Comparison of ENCODE assay signal across 8 cellular contexts in the genomic region with DNA sequence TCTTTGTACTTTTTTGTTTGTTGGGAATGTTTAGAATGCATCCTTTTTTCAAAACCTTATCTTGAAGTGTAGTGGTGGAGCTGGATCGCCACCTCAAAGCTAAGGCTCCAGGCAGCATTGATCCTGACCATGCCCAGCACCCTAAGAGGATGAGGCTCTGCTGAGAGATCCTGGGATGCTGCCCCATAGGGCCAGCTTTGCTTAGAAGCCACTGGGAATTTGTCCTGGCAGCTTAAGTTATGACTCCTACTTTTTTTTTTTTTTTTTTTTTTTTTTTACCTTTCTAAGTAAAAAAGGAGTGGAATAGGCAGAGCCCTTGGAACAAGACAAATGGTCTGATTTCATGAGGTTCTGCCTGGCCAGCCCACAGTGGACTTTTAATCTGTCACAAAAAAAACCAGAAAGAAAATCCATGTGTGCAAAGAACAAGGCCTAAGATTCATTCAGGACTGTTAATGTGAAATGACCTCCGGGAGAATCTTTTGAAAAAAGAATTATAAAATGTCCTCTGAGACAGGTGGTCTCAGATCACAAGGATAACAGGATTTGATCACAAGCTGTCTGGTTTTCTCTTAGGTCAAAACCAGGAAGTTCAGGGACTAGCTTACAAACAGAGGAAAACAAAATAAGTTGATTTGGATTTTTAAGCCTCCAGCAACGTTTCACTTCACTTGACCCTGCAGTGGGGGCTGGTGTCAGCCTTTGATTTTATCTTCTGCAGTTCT. TPM values are rescaled to one million over a fixed set of nuclear protein-coding genes. Genes with fewer than 3 reads are reported as not detected.
DNase-seq lines count a peak whose midpoint lies in the region; ATAC-seq and TF ChIP-seq lines count a peak whose summit lies in the region.

No MANE protein-coding gene starts in this region.

- intact Hi-C loops in naive thymus-derived CD4-positive, alpha-beta T cell (cut with micrococcal nuclease) = loop anchor here (1.0 to 10.0 kb wide), 4 partner anchors 8 to 719 kb away; partner anchors contain the start of gene CD53 (in 1 of the 2)

- no peaks in the 10 kb centered on the region for H4K20me1 ChIP-seq in Loucy (ENCODE audit: insufficient read depth, low read length, poor library complexity, severe bottlenecking)

- POLR2A ChIA-PET in naive thymus-derived CD4-positive, alpha-beta T cell (lab: Charles Lee) = interaction anchor here (0.5 to 4.6 kb wide), 19 partner anchors 10 to 162 kb away, joined by 3 to 49 read pairs (median 4); partner anchors contain the start of gene RAP1A

- ATAC-seq in naive thymus-derived CD4-positive, alpha-beta T cell = no peak
- no peak for ATAC-seq in HG02852 (IDR thresholded peaks at IDR 0.05; ENCODE audit: unreplicated experiment)

- H3K4me3 Mint-ChIP-seq in naive thymus-derived CD4-positive, alpha-beta T cell = peak overlapping the region; percentile 56 to 82 (median 78)

- no peaks in the 10 kb centered on the region for H3K36me3 ChIP-seq in Loucy (ENCODE audit: insufficient read depth, low read length)
- H3K36me3 ChIP-seq in naive thymus-derived CD4-positive, alpha-beta T cell (ENCODE audit: control insufficient read depth in 2 of 3, insufficient read depth in 3 of 3, low read length in 3 of 3) = no peaks in the 10 kb centered on the region

- peak overlapping the region; percentile 83 to 95 (median 91) for H3K27ac Mint-ChIP-seq in naive thymus-derived CD4-positive, alpha-beta T cell

- H3K9me2 ChIP-seq in Loucy (replicated peaks; ENCODE audit: low read depth, low read length) = no peaks in the 10 kb centered on the region

- H3K4me3 ChIP-seq in Loucy (ENCODE audit: low read length, poor library complexity, severe bottlenecking) = peak overlapping the region; percentile 67
- peak overlapping the region; percentile 29 for H3K4me3 ChIP-seq in naive thymus-derived CD4-positive, alpha-beta T cell (ENCODE audit: low read length)

- no peaks in the 10 kb centered on the region for H3F3A ChIP-seq in Loucy (ENCODE audit: low read depth)

- in situ Hi-C loops in G401 (cut with HindIII; ENCODE audit: low sequenced_read_pairs) = no loop called here

- peak overlapping the region; percentile 62 for H3K27ac ChIP-seq in naive thymus-derived CD4-positive, alpha-beta T cell (ENCODE audit: low read depth, low read length)

- H3K4me2 ChIP-seq in Loucy (ENCODE audit: low read depth, low read length, poor library complexity, severe bottlenecking) = peak overlapping the region; percentile 83

- no peaks in the 10 kb centered on the region for H3K9me3 ChIP-seq in Loucy (ENCODE audit: insufficient read depth, low read depth, low read length)
- no peaks in the 10 kb centered on the region for H3K9me3 ChIP-seq in naive thymus-derived CD4-positive, alpha-beta T cell (ENCODE audit: control insufficient read depth in 2 of 3, low read length in 3 of 3)

- H3K27me3 Mint-ChIP-seq in naive thymus-derived CD4-positive, alpha-beta T cell = peaks cover 0 to 2% (median 0%) of the 10 kb centered on the region in 5 donors

- H3K36me3 Mint-ChIP-seq in naive thymus-derived CD4-positive, alpha-beta T cell = peaks cover 0 to 2% (median 0%) of the 10 kb centered on the region in 5 donors

- no peak for TF ChIP-seq CTCF in Loucy (conservative IDR thresholded peaks at IDR 0.05; ENCODE audit: low read length)

- H2AFZ ChIP-seq in Loucy (ENCODE audit: low read length) = peak overlapping the region; percentile 75

- H3K9me3 Mint-ChIP-seq in naive thymus-derived CD4-positive, alpha-beta T cell = peaks cover 0 to 2% (median 0%) of the 10 kb centered on the region in 11 donors

- H3K4me1 ChIP-seq in Loucy (ENCODE audit: insufficient read depth, low read length, poor library complexity, severe bottlenecking) = peaks cover 41% of the 10 kb centered on the region
- H3K4me1 ChIP-seq in naive thymus-derived CD4-positive, alpha-beta T cell (ENCODE audit: control insufficient read depth in 2 of 2, insufficient read depth in 2 of 2, low read length in 2 of 2) = peaks cover 64% of the 10 kb centered on the region in 2 donors

- peak overlapping the region; percentile 68 for H3K9ac ChIP-seq in Loucy (ENCODE audit: low read depth, low read length, poor library complexity, severe bottlenecking)

- no peaks in the 10 kb centered on the region for H3K79me2 ChIP-seq in Loucy (ENCODE audit: insufficient read depth, low read length)

- peaks cover 53 to 81% (median 71%) of the 10 kb centered on the region in 7 donors for H3K4me1 Mint-ChIP-seq in naive thymus-derived CD4-positive, alpha-beta T cell

- no peaks in the 10 kb centered on the region for H3K27me3 ChIP-seq in Loucy (ENCODE audit: insufficient read depth, low read length, poor library complexity, severe bottlenecking)
- H3K27me3 ChIP-seq in naive thymus-derived CD4-positive, alpha-beta T cell (ENCODE audit: control insufficient read depth in 2 of 2, insufficient read depth in 2 of 2, low read length in 2 of 2) = no peaks in the 10 kb centered on the region

- CTCF ChIA-PET in naive thymus-derived CD4-positive, alpha-beta T cell (lab: Charles Lee) = interaction anchor here (0.6 to 1.9 kb wide), 12 partner anchors 9 to 118 kb away, joined by 3 to 8 read pairs (median 4); partner anchors contain the start of gene RAP1A

- DNase-seq in CD1c-positive myeloid dendritic cell (ENCODE audit: extremely low spot score) = peak; percentile 55
- peak; percentile 15 for DNase-seq in cerebellar cortex (ENCODE audit: low spot score)
- DNase-seq in naive thymus-derived CD4-positive, alpha-beta T cell = no peak
- no peak for DNase-seq in G401 (ENCODE audit: low spot score)
- DNase-seq in glomerular visceral epithelial cell (ENCODE audit: extremely low spot score) = no peak
- no peak for DNase-seq in activated effector memory CD4-positive, alpha-beta T cell treated with Interleukin-2 at 50 U/mL for 16 hours

RNA-seq across cellular contexts. Expression of gene RAP1A, which starts 26.0 kb away (rescaled TPM):
- total RNA-seq in naive thymus-derived CD4-positive, alpha-beta T cell = 100 to 1,000 TPM in 4 of 5 experiments, 10 to 100 TPM in 1; 89.8 to 183 (median 107) TPM
- polyA plus RNA-seq in naive thymus-derived CD4-positive, alpha-beta T cell = 10 to 100 TPM; 37.6 to 55.0 TPM
- total RNA-seq in G401 (2014; rRNA removed; shearing (Covaris generic)) = 29.9 and 38.6 TPM in 2 replicates

Comparison
In these comparisons a context has a peak if more than half of its experiments do, and no peak if none do; other contexts are left out.
1. DNase-seq: peak in CD1c-positive myeloid dendritic cell (single experiment) and cerebellar cortex (single experiment); none in naive thymus-derived CD4-positive, alpha-beta T cell (0 of 9), G401 (single experiment), glomerular visceral epithelial cell (single experiment) and activated effector memory CD4-positive, alpha-beta T cell treated with Interleukin-2 at 50 U/mL for 16 hours (single experiment).